In the genomic region with DNA sequence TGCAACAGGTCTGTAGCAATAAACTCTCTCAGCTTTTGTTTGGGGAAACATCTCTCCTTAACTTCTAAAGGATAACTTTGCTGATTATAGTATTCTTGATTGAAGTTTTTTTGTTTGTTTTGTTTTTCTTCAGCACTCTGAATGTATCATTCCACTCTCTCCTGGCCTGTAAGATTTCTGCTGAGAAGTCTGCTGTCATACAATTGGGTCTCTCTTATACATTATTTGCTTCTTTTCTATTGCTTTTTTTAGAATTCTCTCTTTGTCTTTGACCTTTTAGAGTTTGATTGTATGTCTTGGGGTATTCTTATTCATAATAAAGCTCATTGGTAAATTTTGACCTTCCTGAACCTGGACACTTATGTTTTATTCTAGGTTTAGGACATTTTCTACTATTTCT, we compare ENCODE assay signal across 17 cellular contexts.
DNase-seq lines count a peak whose midpoint lies in the region; ATAC-seq and TF ChIP-seq lines count a peak whose summit lies in the region.
"Had no signal": no experiment of that assay in that cellular context is flagged by ENCODE, and none has a peak within 500 bp of the region (broad histone marks: within the 10 kb centered on the region; RNA-seq: fewer than 3 reads in every experiment).

No MANE protein-coding gene starts in this region.

- CTCF ChIA-PET in activated naive CD4-positive, alpha-beta T cell treated with anti-CD3 and anti-CD28 coated beads, Interleukin-2, amount 10 ng/mL, durations not matched to agents 7 days and 5 days (lab: Charles Lee): interaction anchor here (0.7 kb wide), 1 partner anchor 26 kb away, joined by 4 read pairs; no protein-coding TSS in a partner anchor
- CTCF ChIA-PET in activated B cell treated with CpG ODN at 0.5 μM for 24 hours (lab: Charles Lee): no interaction called here

- H3K9me3 Mint-ChIP-seq in activated naive CD4-positive, alpha-beta T cell treated with anti-CD3 and anti-CD28 coated beads, Interleukin-2, amount 50 U/mL, for 24 hours: peaks cover 12% of the 10 kb centered on the region
- no peaks in the 10 kb centered on the region for H3K9me3 Mint-ChIP-seq in activated naive CD4-positive, alpha-beta T cell treated with anti-CD3 and anti-CD28 coated beads, Interleukin-2, amount 10 ng/mL, durations not matched to agents 7 days and 5 days
- H3K9me3 Mint-ChIP-seq in activated B cell treated with CpG ODN at 0.5 μM for 24 hours: peaks cover 28% of the 10 kb centered on the region

- POLR2A ChIA-PET in activated B cell treated with CpG ODN at 0.5 μM for 24 hours (lab: Charles Lee): interaction anchor here (0.6 kb wide), 1 partner anchor 554 kb away, joined by 4 read pairs; no protein-coding TSS in a partner anchor

- H3K4me3 Mint-ChIP-seq in activated naive CD4-positive, alpha-beta T cell treated with anti-CD3 and anti-CD28 coated beads, Interleukin-2, amount 50 U/mL, for 24 hours: no peak overlapping the region
- H3K4me3 Mint-ChIP-seq in activated naive CD4-positive, alpha-beta T cell treated with anti-CD3 and anti-CD28 coated beads, Interleukin-2, amount 10 ng/mL, durations not matched to agents 7 days and 5 days: no peak overlapping the region
- peak overlapping the region; percentile 25 for H3K4me3 Mint-ChIP-seq in activated B cell treated with CpG ODN at 0.5 μM for 24 hours
- H3K4me3 Mint-ChIP-seq: B cell; CD4-positive, alpha-beta T cell; CD8-positive, alpha-beta T cell had no signal

- H3K27me3 Mint-ChIP-seq in activated naive CD4-positive, alpha-beta T cell treated with anti-CD3 and anti-CD28 coated beads, Interleukin-2, amount 50 U/mL, for 24 hours: no peaks in the 10 kb centered on the region
- no peaks in the 10 kb centered on the region for H3K27me3 Mint-ChIP-seq in activated naive CD4-positive, alpha-beta T cell treated with anti-CD3 and anti-CD28 coated beads, Interleukin-2, amount 10 ng/mL, durations not matched to agents 7 days and 5 days
- no peaks in the 10 kb centered on the region for H3K27me3 Mint-ChIP-seq in activated B cell treated with CpG ODN at 0.5 μM for 24 hours
- H3K27me3 Mint-ChIP-seq: B cell; CD4-positive, alpha-beta T cell had no signal

- peak overlapping the region; percentile 6 for H3K27ac Mint-ChIP-seq in activated naive CD4-positive, alpha-beta T cell treated with anti-CD3 and anti-CD28 coated beads, Interleukin-2, amount 50 U/mL, for 24 hours
- H3K27ac Mint-ChIP-seq in activated naive CD4-positive, alpha-beta T cell treated with anti-CD3 and anti-CD28 coated beads, Interleukin-2, amount 10 ng/mL, durations not matched to agents 7 days and 5 days: no peak overlapping the region
- no peak overlapping the region for H3K27ac Mint-ChIP-seq in activated B cell treated with CpG ODN at 0.5 μM for 24 hours
- H3K27ac Mint-ChIP-seq: B cell; CD4-positive, alpha-beta T cell; CD8-positive, alpha-beta T cell had no signal

- ATAC-seq in activated B cell treated with CpG ODN at 0.5 μM for 24 hours (ENCODE audit: low read depth): no peak
- ATAC-seq in Right ventricle myocardium superior (ENCODE audit: poor library complexity): no peak
- ATAC-seq: A549; CD8-positive, alpha-beta T cell had no signal

- H3K36me3 Mint-ChIP-seq in activated naive CD4-positive, alpha-beta T cell treated with anti-CD3 and anti-CD28 coated beads, Interleukin-2, amount 50 U/mL, for 24 hours: no peaks in the 10 kb centered on the region
- no peaks in the 10 kb centered on the region for H3K36me3 Mint-ChIP-seq in activated naive CD4-positive, alpha-beta T cell treated with anti-CD3 and anti-CD28 coated beads, Interleukin-2, amount 10 ng/mL, durations not matched to agents 7 days and 5 days
- H3K36me3 Mint-ChIP-seq in activated B cell treated with CpG ODN at 0.5 μM for 24 hours (ENCODE audit: low read depth): peaks cover 21% of the 10 kb centered on the region
- H3K36me3 Mint-ChIP-seq: CD8-positive, alpha-beta T cell had no signal

- TF ChIP-seq CTCF in activated B cell treated with CpG ODN at 0.5 μM for 24 hours (IDR thresholded peaks at IDR 0.05): no peak

- H3K4me1 Mint-ChIP-seq in activated naive CD4-positive, alpha-beta T cell treated with anti-CD3 and anti-CD28 coated beads, Interleukin-2, amount 50 U/mL, for 24 hours: no peaks in the 10 kb centered on the region
- no peaks in the 10 kb centered on the region for H3K4me1 Mint-ChIP-seq in activated naive CD4-positive, alpha-beta T cell treated with anti-CD3 and anti-CD28 coated beads, Interleukin-2, amount 10 ng/mL, durations not matched to agents 7 days and 5 days
- peaks cover 13% of the 10 kb centered on the region for H3K4me1 Mint-ChIP-seq in activated B cell treated with CpG ODN at 0.5 μM for 24 hours

- intact Hi-C loops in activated B cell treated with CpG ODN at 0.5 μM for 24 hours (cut with micrococcal nuclease): no loop called here
- intact Hi-C loops in Right ventricle myocardium superior (cut with DNase I): no loop called here

- DNase-seq in activated naive CD4-positive, alpha-beta T cell treated with anti-CD3 and anti-CD28 coated beads, Interleukin-2, amount 10 ng/mL, durations not matched to agents 7 days and 5 days: no peak
- DNase-seq in activated B cell treated with CpG ODN at 0.5 μM for 24 hours (no peak), NCI-H345 treated with DMSO at 0.1 percent for 48 hours (lab: John Stamatoyannopoulos, UW; ENCODE audit: unreplicated experiment) (no peak), Right ventricle myocardium superior (no peak)
- DNase-seq: AML-193; Caco-2; CD4-positive, alpha-beta T cell; CD8-positive, alpha-beta T cell; DMS 273 treated with DMSO at 0.1 percent for 48 hours; DMS153; DMS79; DND-41; EL; GDM1 had no signal
